ENCODE assay signal across 8 cellular contexts in the genomic region with DNA sequence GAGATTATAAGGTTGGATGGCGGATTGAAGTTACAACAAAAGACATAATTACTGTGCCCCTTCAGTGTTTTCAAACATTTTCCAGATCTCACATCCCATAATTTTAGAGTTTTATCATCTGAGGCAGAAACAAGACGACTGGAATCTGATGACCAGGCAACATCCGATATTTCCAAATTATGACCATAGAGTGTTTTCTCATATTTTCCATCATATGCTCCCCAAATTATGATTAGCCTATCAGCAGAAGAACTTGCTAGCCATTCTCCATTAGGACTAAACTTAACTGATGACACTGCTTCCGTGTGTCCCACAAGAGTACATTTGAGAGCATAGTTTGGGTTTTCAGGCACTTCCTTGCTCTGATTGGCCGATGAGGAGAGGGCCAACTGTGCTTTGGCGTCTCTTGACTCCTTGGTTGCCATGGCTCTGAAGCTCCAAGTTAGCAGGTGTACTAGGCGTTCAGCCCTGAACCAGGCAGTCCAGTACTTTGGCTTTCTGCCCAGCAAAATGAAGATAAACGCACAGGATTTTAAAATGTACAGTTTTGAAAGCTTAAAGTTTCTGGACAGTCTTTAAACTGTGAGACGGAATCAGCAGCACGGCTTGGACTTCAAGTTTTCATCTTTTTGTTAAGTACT. TPM values are rescaled to one million over a fixed set of nuclear protein-coding genes. Genes with fewer than 3 reads are reported as not detected.
DNase-seq lines count a peak whose midpoint lies in the region; TF ChIP-seq lines count a peak whose summit lies in the region.

No MANE protein-coding gene starts in this region.

- H3K4me1 ChIP-seq in adrenal gland (replicated peaks in 1 of 2) = peaks cover 14 to 33% of the 10 kb centered on the region in 2 donors
- no peaks in the 10 kb centered on the region for H3K4me1 ChIP-seq in iPS DF 6.9 (ENCODE audit: control insufficient read depth, insufficient read depth, low read length)

- H3K9me3 ChIP-seq in adrenal gland (replicated peaks in 1 of 3) (no peaks in the 10 kb centered on the region), iPS DF 6.9 (ENCODE audit: control insufficient read depth, insufficient read depth, low read length) (no peaks in the 10 kb centered on the region)

- H3K27me3 ChIP-seq in adrenal gland = no peaks in the 10 kb centered on the region
- no peaks in the 10 kb centered on the region for H3K27me3 ChIP-seq in iPS DF 6.9 (ENCODE audit: control insufficient read depth, insufficient read depth, low read length)

- peaks cover 0 to 15% of the 10 kb centered on the region in 2 donors for H3K36me3 ChIP-seq in adrenal gland (replicated peaks in 1 of 2)
- no peaks in the 10 kb centered on the region for H3K36me3 ChIP-seq in iPS DF 6.9 (ENCODE audit: control insufficient read depth, insufficient read depth, low read length)

- DNase-seq in HCEC 1CT (peak; percentile 43), NAMALWA (ENCODE audit: low spot score) (peak; percentile 93), adrenal gland (peak in 6 of 7 donors; percentile 39 to 68 (median 50)), iPS DF 6.9 (ENCODE audit: low read depth, low spot score) (no peak), NCI-H82 treated with DMSO at 0.1 percent for 48 hours (lab: John Stamatoyannopoulos, UW; ENCODE audit: unreplicated experiment) (no peak), DMS79 treated with DMSO at 0.1 percent for 48 hours (lab: John Stamatoyannopoulos, UW) (no peak)

- H3K27ac ChIP-seq in adrenal gland = peak overlapping the region; percentile 66 to 98 (median 80)
- H3K27ac ChIP-seq in iPS DF 6.9 (ENCODE audit: low read length) = no peak overlapping the region
- H3K27ac ChIP-seq in skin epidermis = peak overlapping the region in 20 of 21 experiments; percentile 74 to 96 (median 90)

- H3K4me3 ChIP-seq in GM08714 (ENCODE audit: low read length) (peak overlapping the region; percentile 86), adrenal gland (peak overlapping the region; percentile 36 to 93 (median 81)), iPS DF 6.9 (ENCODE audit: low read length) (peak overlapping the region; percentile 91; the same call in 1 of the 2 replicates), skin epidermis (peak overlapping the region; percentile 53 to 79 (median 70))

- TF ChIP-seq CTCF in adrenal gland (IDR thresholded peaks at IDR 0.05) = no peak

- 18 to 26% (median 21%) methylated on average over 9 to 10 of the region's 10 CpGs for WGBS in adrenal gland, 4 donors
- WGBS in iPS DF 6.9 (ENCODE audit: insufficient coverage, insufficient read length) = no CpG with 5 or more reads among the region's 10 CpGs

- intact Hi-C loops in adrenal gland (cut with DNase I) = no loop called here

- no peak for TF ChIP-seq POLR2A in adrenal gland (IDR thresholded peaks at IDR 0.05)

RNA-seq across cellular contexts. Expression of a gene that starts 0.6 kb away (rescaled TPM):
- total RNA-seq in adrenal gland = 10 to 100 TPM in 1 of 8 donors, 1 to 10 TPM in 7; 3.6 to 10.3 (median 6.7) TPM
- 1 to 10 TPM; 3.0 to 7.9 (median 3.3) TPM for polyA plus RNA-seq in adrenal gland

RNA-seq across cellular contexts. Expression of a gene that starts 31.2 kb away (rescaled TPM):
- total RNA-seq in adrenal gland = 100 to 1,000 TPM in 1 of 8 donors, 10 to 100 TPM in 7; 36.2 to 158 (median 67.7) TPM
- polyA plus RNA-seq in adrenal gland = 100 to 1,000 TPM in 2 of 3 donors, 10 to 100 TPM in 1; 96.0 to 287 (median 269) TPM

RNA-seq across cellular contexts. Expression of a gene that starts 32.2 kb away (rescaled TPM):
- total RNA-seq in adrenal gland = 10 to 100 TPM; 10.6 to 44.4 (median 32.5) TPM
- 100 to 1,000 TPM in 1 of 3 donors, 10 to 100 TPM in 2; 49.8 to 118 (median 57.4) TPM for polyA plus RNA-seq in adrenal gland

Comparison
In these comparisons a context has a peak if more than half of its experiments do, and no peak if none do; other contexts are left out.
1. DNase-seq: peak in HCEC 1CT (single experiment), NAMALWA (single experiment) and adrenal gland (6 of 7); none in iPS DF 6.9 (single experiment), NCI-H82 treated with DMSO at 0.1 percent for 48 hours (single experiment) and DMS79 treated with DMSO at 0.1 percent for 48 hours (single experiment).
2. Peak in every context shown above with its lines, with median percentiles within 50 percentile points of each other: H3K4me3 ChIP-seq.